In the genomic region with DNA sequence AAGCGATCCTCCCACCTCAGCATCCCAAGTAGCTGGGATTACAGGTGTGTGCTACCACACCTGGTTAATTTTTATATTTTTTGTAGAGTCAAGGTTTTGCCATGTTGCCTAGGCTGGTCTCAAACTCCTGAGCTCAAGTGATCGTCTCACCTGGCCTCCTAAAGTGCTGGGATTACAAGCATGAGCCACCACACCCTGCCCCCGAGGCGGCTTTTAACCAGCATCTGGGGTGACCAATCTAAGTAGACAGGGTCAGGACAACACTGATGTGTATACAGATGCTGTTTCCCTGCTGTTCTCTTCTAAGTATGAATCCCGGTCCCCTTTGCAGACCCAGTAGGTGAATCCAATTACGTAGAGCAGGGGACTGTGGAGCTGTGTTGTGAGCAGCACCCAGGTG, we compare ENCODE assay signal across 6 cellular contexts.
"Had no signal": no experiment of that assay in that cellular context is flagged by ENCODE, and none has a peak within 500 bp of the region (broad histone marks: within the 10 kb centered on the region; RNA-seq: fewer than 3 reads in every experiment).

No MANE protein-coding gene starts in this region.

- H3K9me3 ChIP-seq: HAP-1 had no signal

- H3K27ac Mint-ChIP-seq: HFFc6 had no signal

- H3K9me3 Mint-ChIP-seq: HFFc6 had no signal

- H3K4me3 ChIP-seq: GM23248, HAP-1, K562 had no signal

- DNase-seq: GM23248, HFFc6, IMR-90 had no signal

- H2AFZ ChIP-seq: GM23248 had no signal

- H3K9ac ChIP-seq: GM23248 had no signal

- H3K4me1 ChIP-seq: HAP-1 had no signal

- ATAC-seq: HCT116, K562 had no signal

- H3K27ac ChIP-seq: GM23248 had no signal

- H3K4me3 Mint-ChIP-seq: HFFc6 had no signal
